Comparison of ENCODE assay signal across 12 cellular contexts in genomic region chr12:49909826-49910225, GRCh38. TPM values are rescaled to one million over a fixed set of nuclear protein-coding genes. Genes with fewer than 3 reads are reported as not detected.
A peak's percentile ranks its signal among the peaks of the same experiment; 100 is the strongest.
DNase-seq lines count a peak whose midpoint lies in the region; TF ChIP-seq lines count a peak whose summit lies in the region.
"Had no signal": no experiment of that assay in that cellular context is flagged by ENCODE, and none has a peak within 500 bp of the region (broad histone marks: within the 10 kb centered on the region; RNA-seq: fewer than 3 reads in every experiment).

No MANE protein-coding gene starts in this region.

- intact Hi-C loops in lower leg skin (cut with DNase I; ENCODE audit: low total_unique reads) = no loop called here

- no peak for TF ChIP-seq POLR2A in lower leg skin (IDR thresholded peaks at IDR 0.05)

- H3K36me3 Mint-ChIP-seq in nephron progenitor cell (ENCODE audit: low read depth) = no peaks in the 10 kb centered on the region

- H3K27me3 Mint-ChIP-seq in nephron progenitor cell (ENCODE audit: low read depth, poor library complexity) = peaks cover 10% of the 10 kb centered on the region

- no peaks in the 10 kb centered on the region for H3K9me3 Mint-ChIP-seq in nephron progenitor cell

- H3K4me3 Mint-ChIP-seq in nephron progenitor cell = no peak overlapping the region

- H3K4me3 ChIP-seq in lower leg skin (ENCODE audit: low read depth, poor library complexity, severe bottlenecking) = no peak overlapping the region
- H3K4me3 ChIP-seq: tibial nerve had no signal

- TF ChIP-seq CTCF in nephron progenitor cell (IDR thresholded peaks at IDR 0.05) = no peak
- TF ChIP-seq CTCF in lower leg skin (IDR thresholded peaks at IDR 0.05) = no peak

- DNase-seq in Daoy (ENCODE audit: low read depth) = peak; percentile 80
- peak; percentile 51 for DNase-seq in MV-4-11 (lab: John Stamatoyannopoulos, UW)
- DNase-seq in ecto neural progenitor cell (ENCODE audit: low spot score) = peak; percentile 78
- peak; percentile 67 for DNase-seq in nephron progenitor cell
- no peak for DNase-seq in HuH-7 (ENCODE audit: low spot score)
- no peak for DNase-seq in lower leg skin (ENCODE audit: low spot score in 2 of 2)
- no peak for DNase-seq in DMS79 treated with DMSO at 0.1 percent for 48 hours (lab: John Stamatoyannopoulos, UW)
- DNase-seq in mesenteric fat pad (ENCODE audit: low spot score) = no peak
- DNase-seq: DND-41, NCI-H1436 treated with DMSO at 0.1 percent for 48 hours had no signal

- peaks cover 68% of the 10 kb centered on the region for H3K4me1 Mint-ChIP-seq in nephron progenitor cell

- WGBS in lower leg skin, 2 donors = 45 to 50% methylated on average over 16 of the region's 16 CpGs

- no peak overlapping the region for H3K27ac Mint-ChIP-seq in nephron progenitor cell

RNA-seq across cellular contexts. Expression of gene FAIM2, which starts 6.1 kb away (rescaled TPM):
- total RNA-seq in Daoy (2014; rRNA removed; shearing (Covaris generic)) = 0.34 TPM in 1 of 2 replicates, not detected in the other
- total RNA-seq in lower leg skin (under 1 TPM in 3 of 4 donors, not detected in 1; 0.08 to 0.91 (median 0.17) TPM), mesenteric fat pad (0.35 TPM)

RNA-seq across cellular contexts. Expression of gene AQP2, which starts 40.7 kb away (rescaled TPM):
- total RNA-seq in Daoy (2014; rRNA removed; shearing (Covaris generic)) = not detected in 2 replicates
- under 1 TPM in 1 of 4 donors, not detected in 3; 0.36 TPM for total RNA-seq in lower leg skin
- not detected for total RNA-seq in mesenteric fat pad
- total RNA-seq: liver, tibial nerve had no signal

RNA-seq across cellular contexts. Expression of gene AQP5, which starts 51.8 kb away (rescaled TPM):
- total RNA-seq in Daoy (2014; rRNA removed; shearing (Covaris generic)) = not detected in 2 replicates
- 100 to 1,000 TPM in 3 of 4 donors, 10 to 100 TPM in 1; 48.4 to 332 (median 203) TPM for total RNA-seq in lower leg skin
- not detected for total RNA-seq in mesenteric fat pad
- total RNA-seq: liver had no signal

Comparison
In these comparisons a context has a peak if more than half of its experiments do, and no peak if none do; other contexts are left out.
1. DNase-seq: peak in Daoy (single experiment), MV-4-11 (single experiment), ecto neural progenitor cell (single experiment) and nephron progenitor cell (single experiment); none in HuH-7 (single experiment), lower leg skin (0 of 2), DMS79 treated with DMSO at 0.1 percent for 48 hours (single experiment) and mesenteric fat pad (single experiment).
2. RNA of gene AQP5, which starts 51.8 kb away (total RNA-seq): 48.4 to 332 TPM in lower leg skin; not detected in mesenteric fat pad (single experiment) and not detected in Daoy; every median in the first group is over 10 times any median in the second.